Comparison of ENCODE assay signal across 10 cellular contexts in the genomic region with DNA sequence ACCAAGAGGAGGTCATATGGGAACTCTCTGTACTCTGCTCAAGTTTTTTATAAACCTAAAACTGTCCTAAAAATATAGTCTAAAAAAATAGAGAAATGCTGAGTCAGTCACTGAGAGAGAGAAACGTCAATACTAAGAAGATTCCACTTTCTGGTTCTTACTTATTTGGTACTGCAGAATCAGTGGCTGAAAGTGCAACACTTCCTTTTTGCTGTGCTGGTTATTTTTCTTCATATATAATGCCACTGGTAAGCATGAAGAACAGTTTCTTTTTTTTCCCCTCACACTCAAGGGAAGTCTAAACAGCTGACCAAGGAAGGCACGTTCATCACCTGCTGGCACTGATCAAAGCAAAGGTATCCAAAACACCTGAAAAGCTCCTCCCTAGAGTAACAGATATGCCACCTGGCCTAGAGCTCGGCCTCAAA. TPM values are rescaled to one million over a fixed set of nuclear protein-coding genes. Genes with fewer than 3 reads are reported as not detected.
A peak's percentile ranks its signal among the peaks of the same experiment; 100 is the strongest.
DNase-seq lines count a peak whose midpoint lies in the region; ATAC-seq and TF ChIP-seq lines count a peak whose summit lies in the region.
"Had no signal": no experiment of that assay in that cellular context is flagged by ENCODE, and none has a peak within 500 bp of the region (broad histone marks: within the 10 kb centered on the region; RNA-seq: fewer than 3 reads in every experiment).

No MANE protein-coding gene starts in this region.

- POLR2A ChIA-PET in CD4-positive, alpha-beta T cell (lab: Charles Lee) = no interaction called here
- POLR2A ChIA-PET in CD8-positive, alpha-beta memory T cell (lab: Charles Lee) = no interaction called here

- H3K9me3 Mint-ChIP-seq in CD4-positive, alpha-beta T cell = no peaks in the 10 kb centered on the region
- no peaks in the 10 kb centered on the region for H3K9me3 Mint-ChIP-seq in CD8-positive, alpha-beta memory T cell
- H3K9me3 Mint-ChIP-seq: CD4-positive, CD25-positive, alpha-beta regulatory T cell had no signal

- peak overlapping the region in 8 of 10 donors; percentile 33 to 57 (median 49) for H3K27ac ChIP-seq in heart right ventricle
- peak overlapping the region in 58 of 59 donors; percentile 18 to 93 (median 83) for H3K27ac ChIP-seq in dorsolateral prefrontal cortex
- H3K27ac ChIP-seq in CD4-positive, alpha-beta T cell (ENCODE audit: low read depth, low read length) = no peak overlapping the region
- no peak overlapping the region for H3K27ac ChIP-seq in CD8-positive, alpha-beta memory T cell (ENCODE audit: low read depth, low read length)

- DNase-seq in heart right ventricle (no peak), Right ventricle myocardium inferior (ENCODE audit: missing footprints) (no peak), dorsolateral prefrontal cortex (no peak), NCI-H82 (lab: John Stamatoyannopoulos, UW) (no peak)
- DNase-seq in stimulated activated CD4-positive, alpha-beta T cell treated with anti-CD3 and anti-CD28 coated beads, Interleukin-15, amount 100 ng/mL, for 24 hours = no peak
- DNase-seq in CD4-positive, alpha-beta T cell = no peak
- DNase-seq in CD8-positive, alpha-beta memory T cell = no peak

- H3K27me3 Mint-ChIP-seq in CD4-positive, alpha-beta T cell = no peaks in the 10 kb centered on the region
- H3K27me3 Mint-ChIP-seq in CD8-positive, alpha-beta memory T cell = peaks cover 0 to 1% of the 10 kb centered on the region in 2 donors
- H3K27me3 Mint-ChIP-seq: activated naive CD8-positive, alpha-beta T cell; CD4-positive, CD25-positive, alpha-beta regulatory T cell had no signal

- H3K27me3 ChIP-seq in heart right ventricle (no peaks in the 10 kb centered on the region), dorsolateral prefrontal cortex (no peaks in the 10 kb centered on the region)
- H3K27me3 ChIP-seq in CD4-positive, alpha-beta T cell (ENCODE audit: control insufficient read depth, insufficient read depth, low read length) = no peaks in the 10 kb centered on the region
- H3K27me3 ChIP-seq in CD8-positive, alpha-beta memory T cell (ENCODE audit: insufficient read depth, low read length, poor library complexity, severe bottlenecking) = no peaks in the 10 kb centered on the region

- H3K4me1 ChIP-seq in heart right ventricle = peaks cover 5 to 47% (median 30%) of the 10 kb centered on the region in 9 donors
- no peaks in the 10 kb centered on the region for H3K4me1 ChIP-seq in CD8-positive, alpha-beta memory T cell (ENCODE audit: insufficient read depth, low read length)

- peaks cover 27% of the 10 kb centered on the region for H3K36me3 Mint-ChIP-seq in CD4-positive, alpha-beta T cell (ENCODE audit: low read depth)
- peaks cover 10 to 12% (median 10%) of the 10 kb centered on the region in 3 donors for H3K36me3 Mint-ChIP-seq in CD8-positive, alpha-beta memory T cell

- WGBS in heart right ventricle, 2 donors = 59 to 62% methylated on average over 3 of the region's 3 CpGs

- intact Hi-C loops in heart right ventricle (cut with DNase I) = loop anchor here in 1 of 10 donors (10.0 kb wide), 1 partner anchor 63 kb away; the partner anchor contains the start of gene N4BP2L2
- intact Hi-C loops in Right ventricle myocardium inferior (cut with DNase I) = no loop called here
- intact Hi-C loops in dorsolateral prefrontal cortex (cut with DNase I) = loop anchor here in 1 of 2 donors (10.0 kb wide), 1 partner anchor 63 kb away; the partner anchor contains the start of gene N4BP2L2
- intact Hi-C loops in CD4-positive, alpha-beta T cell (cut with DNase I, micrococcal nuclease) = no loop called here

- no peak for TF ChIP-seq CTCF in heart right ventricle (IDR thresholded peaks at IDR 0.05)
- no peak for TF ChIP-seq CTCF in dorsolateral prefrontal cortex (IDR thresholded peaks at IDR 0.05 in 54 of 56, conservative IDR thresholded peaks at IDR 0.05 in 2 of 56; ENCODE audit: low read depth in 1 of 56, partially characterized antibody in 56 of 56)
- TF ChIP-seq CTCF in CD4-positive, alpha-beta T cell (IDR thresholded peaks at IDR 0.05) = no peak

- H3K4me3 Mint-ChIP-seq in CD4-positive, alpha-beta T cell = no peak overlapping the region
- H3K4me3 Mint-ChIP-seq in CD8-positive, alpha-beta memory T cell = no peak overlapping the region
- H3K4me3 Mint-ChIP-seq: activated naive CD8-positive, alpha-beta T cell; CD4-positive, CD25-positive, alpha-beta regulatory T cell had no signal

- no peaks in the 10 kb centered on the region for H3K9me3 ChIP-seq in heart right ventricle
- H3K9me3 ChIP-seq in CD4-positive, alpha-beta T cell (ENCODE audit: control insufficient read depth, low read length) = no peaks in the 10 kb centered on the region
- H3K9me3 ChIP-seq in CD8-positive, alpha-beta memory T cell (ENCODE audit: low read length) = no peaks in the 10 kb centered on the region

- ATAC-seq in heart right ventricle (peak in 5 of 8 donors; percentile 5 to 51 (median 37)), Right ventricle myocardium inferior (no peak), HG03066 (IDR thresholded peaks at IDR 0.05; ENCODE audit: low read depth, unreplicated experiment) (peak; percentile 79)
- no peak for ATAC-seq in CD4-positive, alpha-beta T cell (ENCODE audit: poor library complexity)

- H3K4me1 Mint-ChIP-seq in CD4-positive, alpha-beta T cell (ENCODE audit: low read depth) = peaks cover 8% of the 10 kb centered on the region
- no peaks in the 10 kb centered on the region for H3K4me1 Mint-ChIP-seq in CD8-positive, alpha-beta memory T cell

- peaks cover 0 to 13% (median 0%) of the 10 kb centered on the region in 9 donors for H3K36me3 ChIP-seq in heart right ventricle
- H3K36me3 ChIP-seq in CD8-positive, alpha-beta memory T cell (ENCODE audit: insufficient read depth, low read length) = peaks cover 4% of the 10 kb centered on the region

- H3K27ac Mint-ChIP-seq in CD4-positive, alpha-beta T cell = no peak overlapping the region
- H3K27ac Mint-ChIP-seq in CD8-positive, alpha-beta memory T cell = peak overlapping the region in 2 of 8 donors; percentile 6 to 23
- H3K27ac Mint-ChIP-seq: activated naive CD8-positive, alpha-beta T cell had no signal

- H3K4me3 ChIP-seq in heart right ventricle (no peak overlapping the region), dorsolateral prefrontal cortex (peak overlapping the region in 1 of 59 donors; percentile 22)
- H3K4me3 ChIP-seq in CD8-positive, alpha-beta memory T cell (ENCODE audit: low read length) = no peak overlapping the region

- CTCF ChIA-PET in CD4-positive, alpha-beta T cell (lab: Charles Lee) = no interaction called here
- CTCF ChIA-PET in CD8-positive, alpha-beta memory T cell (lab: Charles Lee) = no interaction called here

RNA-seq across cellular contexts. Expression of gene N4BP2L1, which starts 44.3 kb away (rescaled TPM):
- total RNA-seq in heart right ventricle (10 to 100 TPM in 1 of 10 donors, 1 to 10 TPM in 9; 2.5 to 10.6 (median 4.0) TPM), Right ventricle myocardium inferior (4.7 TPM), dorsolateral prefrontal cortex (10 to 100 TPM; 33.3 to 87.5 (median 55.8) TPM)
- polyA plus RNA-seq in heart right ventricle = 10 to 100 TPM in 1 of 2 donors, 1 to 10 TPM in 1; 3.2 to 14.9 TPM
- total RNA-seq in CD4-positive, alpha-beta T cell = 10 to 100 TPM; 47.5 to 50.5 TPM
- 10 to 100 TPM; 15.1 to 16.8 TPM for total RNA-seq in CD8-positive, alpha-beta memory T cell
- polyA plus RNA-seq in CD8-positive, alpha-beta memory T cell = 54.3 TPM

Comparison
In these comparisons a context has a peak if more than half of its experiments do, and no peak if none do; other contexts are left out.
1. ATAC-seq: peak in heart right ventricle (5 of 8) and HG03066 (single experiment); none in Right ventricle myocardium inferior (single experiment) and CD4-positive, alpha-beta T cell (single experiment).
2. H3K27ac ChIP-seq: peak in heart right ventricle (8 of 10) and dorsolateral prefrontal cortex (58 of 59); none in CD4-positive, alpha-beta T cell (single experiment) and CD8-positive, alpha-beta memory T cell (single experiment).